ENCODE assay signal across 8 cellular contexts in the genomic region with DNA sequence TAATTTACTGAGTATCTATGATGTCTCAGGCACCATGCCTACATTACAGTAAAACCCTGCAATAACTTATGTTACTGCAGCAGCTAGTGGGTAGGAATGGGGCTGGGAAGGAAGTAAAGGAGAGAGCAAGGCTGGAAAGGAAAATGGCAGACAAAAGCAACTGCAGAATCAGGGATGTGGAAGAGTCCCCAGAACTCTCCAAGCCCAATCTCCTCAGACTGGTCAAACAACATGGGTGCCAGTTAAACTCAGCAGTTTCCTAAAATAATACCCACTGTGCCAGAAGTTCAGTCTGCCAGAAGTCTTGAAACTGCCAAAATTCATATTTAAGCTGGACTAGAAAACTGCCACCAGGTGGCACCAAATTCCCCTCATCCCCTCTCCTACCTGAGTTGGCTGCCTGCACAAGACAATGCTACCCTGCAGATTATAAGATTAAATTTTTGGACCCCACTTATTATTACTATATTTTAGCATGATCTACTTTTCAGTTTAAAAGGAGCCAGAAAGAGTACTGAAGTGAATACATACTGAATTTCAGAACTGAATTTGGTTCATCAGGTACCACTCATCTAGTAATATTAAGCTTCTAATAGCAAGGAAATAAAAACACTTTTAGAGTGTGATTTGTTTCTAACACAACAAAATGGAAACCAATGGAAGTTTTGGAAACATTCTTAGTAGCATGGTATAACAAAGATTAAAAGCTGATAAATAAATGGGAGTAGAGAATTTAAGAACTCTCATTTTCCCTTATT.
DNase-seq lines count a peak whose midpoint lies in the region; ATAC-seq, FAIRE-seq and TF ChIP-seq lines count a peak whose summit lies in the region.

No MANE protein-coding gene starts in this region.

- peaks cover 100% of the 10 kb centered on the region for H3K36me3 Mint-ChIP-seq in activated T-helper 17 cell treated with anti-CD3 and anti-CD28 coated beads, Interleukin-2, amount 50 U/mL, for 72 hours (ENCODE audit: low read depth)

- DNase-seq in GM13976 (ENCODE audit: low spot score) (peak; percentile 63), HT-29 (ENCODE audit: low spot score) (peak; percentile 77), RWPE1 (ENCODE audit: low spot score) (peak; percentile 59), foreskin melanocyte (peak; percentile 24), pancreas (peak in 5 of 6 donors; percentile 31 to 61 (median 47)), transverse colon (peak; percentile 66)

- H3K4me3 ChIP-seq in pancreas: no peak overlapping the region
- no peak overlapping the region for H3K4me3 ChIP-seq in transverse colon

- H3K36me3 ChIP-seq in pancreas (peaks cover 2 to 37% (median 28%) of the 10 kb centered on the region in 3 donors), transverse colon (peaks cover 0 to 62% (median 20%) of the 10 kb centered on the region in 4 donors)

- peak; percentile 57 for ATAC-seq in activated T-helper 17 cell treated with anti-CD3 and anti-CD28 coated beads, Interleukin-2, amount 50 U/mL, for 72 hours (replicated peaks)
- ATAC-seq in pancreas: peak; percentile 61 to 84 (median 80)

- no peaks in the 10 kb centered on the region for H3K27me3 ChIP-seq in pancreas
- no peaks in the 10 kb centered on the region for H3K27me3 ChIP-seq in transverse colon

- no peak overlapping the region for H3K27ac Mint-ChIP-seq in activated T-helper 17 cell treated with anti-CD3 and anti-CD28 coated beads, Interleukin-2, amount 50 U/mL, for 72 hours

- CTCF ChIA-PET in RWPE1 (lab: Yijun Ruan, JAX): interaction anchor here (0.6 to 3.8 kb wide), 9 partner anchors 14 to 1243 kb away, joined by 3 to 19 read pairs (median 4); partner anchors contain the start of gene SLC16A14

- POLR2A ChIA-PET in RWPE1 (lab: Yijun Ruan, JAX; ENCODE audit: low non-redundant PET): no interaction called here

- H3K4me1 ChIP-seq in pancreas: no peaks in the 10 kb centered on the region
- H3K4me1 ChIP-seq in transverse colon: no peaks in the 10 kb centered on the region

- no peak for TF ChIP-seq EP300 in transverse colon (IDR thresholded peaks at IDR 0.05; ENCODE audit: low read depth)

- TF ChIP-seq CTCF in 22Rv1 (IDR thresholded peaks at IDR 0.05) (peak; percentile 86), GM13976 (IDR thresholded peaks at IDR 0.05; ENCODE audit: borderline replicate concordance, control extremely low read depth, extremely low read depth, insufficient read depth, missing control alignments) (peak; percentile 67), RWPE1 (conservative IDR thresholded peaks at IDR 0.05; ENCODE audit: low read depth) (peak; percentile 84), pancreas (IDR thresholded peaks at IDR 0.05) (peak; percentile 53 to 61 (median 55)), transverse colon (IDR thresholded peaks at IDR 0.05) (peak; percentile 42 to 71 (median 63))

- H3K27me3 Mint-ChIP-seq in activated T-helper 17 cell treated with anti-CD3 and anti-CD28 coated beads, Interleukin-2, amount 50 U/mL, for 72 hours: no peaks in the 10 kb centered on the region

- no peaks in the 10 kb centered on the region for H3K9me3 Mint-ChIP-seq in activated T-helper 17 cell treated with anti-CD3 and anti-CD28 coated beads, Interleukin-2, amount 50 U/mL, for 72 hours

- no peak overlapping the region for H3K4me3 Mint-ChIP-seq in activated T-helper 17 cell treated with anti-CD3 and anti-CD28 coated beads, Interleukin-2, amount 50 U/mL, for 72 hours

- H3K4me1 Mint-ChIP-seq in activated T-helper 17 cell treated with anti-CD3 and anti-CD28 coated beads, Interleukin-2, amount 50 U/mL, for 72 hours: no peaks in the 10 kb centered on the region

- in situ Hi-C loops in GM13976 (cut with MboI; ENCODE audit: low sequenced_read_pairs, unreplicated experiment): loop anchor here (25.0 kb wide), 1 partner anchor 361 kb away; no protein-coding TSS in a partner anchor
- in situ Hi-C loops in transverse colon (cut with MboI; ENCODE audit: low pct_ligation_motif_present in 1 of 4, low pct_unique_long_range_greater_than_20kb in 1 of 4, low sequenced_read_pairs in 3 of 4): loop anchor here in 1 of 4 donors (10.0 kb wide), 1 partner anchor 104 kb away; no protein-coding TSS in a partner anchor

- intact Hi-C loops in pancreas (cut with DNase I) (no loop called here), transverse colon (cut with DNase I; ENCODE audit: low total_unique reads) (no loop called here)

- peak; percentile 9 for FAIRE-seq in pancreas (lab: Jason Lieb, UNC)

- no peak for TF ChIP-seq POLR2A in transverse colon (IDR thresholded peaks at IDR 0.05)

- no peak overlapping the region for H3K27ac ChIP-seq in 22Rv1
- H3K27ac ChIP-seq in RWPE1: no peak overlapping the region
- no peak overlapping the region for H3K27ac ChIP-seq in pancreas
- H3K27ac ChIP-seq in transverse colon: no peak overlapping the region

- no peaks in the 10 kb centered on the region for H3K9me3 ChIP-seq in pancreas
- H3K9me3 ChIP-seq in transverse colon: no peaks in the 10 kb centered on the region

Comparison
In these comparisons a context has a peak if more than half of its experiments do, and no peak if none do; other contexts are left out.
1. DNase-seq: peak in every context shown above with its lines; median percentile 77 in HT-29; 66 in transverse colon; 63 in GM13976; 59 in RWPE1; 47 in pancreas; 24 in foreskin melanocyte.